In genomic region chr3:186502942-186503712, GRCh38 we compare ENCODE assay signal across 16 cellular contexts. TPM values are rescaled to one million over a fixed set of nuclear protein-coding genes. Genes with fewer than 3 reads are reported as not detected.
DNase-seq lines count a peak whose midpoint lies in the region; ATAC-seq and TF ChIP-seq lines count a peak whose summit lies in the region.
"Had no signal": no experiment of that assay in that cellular context is flagged by ENCODE, and none has a peak within 500 bp of the region (broad histone marks: within the 10 kb centered on the region; RNA-seq: fewer than 3 reads in every experiment).

No MANE protein-coding gene starts in this region.

- H4K91ac ChIP-seq in IMR-90 (ENCODE audit: insufficient read depth, low read depth, low read length), result no peak overlapping the region

- H3K36me3 ChIP-seq in IMR-90 (ENCODE audit: control insufficient read depth, insufficient read depth, low read length), result no peaks in the 10 kb centered on the region
- H3K36me3 ChIP-seq: suprapubic skin had no signal

- DNase-seq in activated T-cell treated with anti-CD3 and anti-CD28 coated beads, Interleukin-2, amount 50 U/mL, for 24 hours, result no peak
- no peak for DNase-seq in activated T-cell treated with anti-CD3 and anti-CD28 coated beads for 4 hours
- DNase-seq in IMR-90, result no peak
- no peak for DNase-seq in activated naive CD8-positive, alpha-beta T cell treated with anti-CD3 and anti-CD28 coated beads, Interleukin-2, amount 50 U/mL, for 24 hours
- DNase-seq in osteocyte (ENCODE audit: extremely low spot score, unreplicated experiment), result peak; percentile 10
- DNase-seq: activated CD4-positive, alpha-beta T cell treated with anti-CD3 and anti-CD28 coated beads, Interleukin-2, amount 50 U/mL, for 1 hour; activated gamma-delta T cell treated with Interleukin-2 at 50 U/mL for 16 hours; body of pancreas; Calu3; GF-D8; NCI-H2081; NCI-H748 treated with DMSO at 0.1 percent for 48 hours had no signal

- TF ChIP-seq RAD21 in IMR-90 (IDR thresholded peaks at IDR 0.05; ENCODE audit: low read length), result no peak

- peak overlapping the region; percentile 13 for H3K4me3 Mint-ChIP-seq in activated T-cell treated with anti-CD3 and anti-CD28 coated beads, Interleukin-2, amount 50 U/mL, for 24 hours
- peak overlapping the region; percentile 7 for H3K4me3 Mint-ChIP-seq in activated naive CD8-positive, alpha-beta T cell treated with anti-CD3 and anti-CD28 coated beads, Interleukin-2, amount 50 U/mL, for 24 hours
- H3K4me3 Mint-ChIP-seq in osteocyte (ENCODE audit: unreplicated experiment), result no peak overlapping the region

- H3K9me1 ChIP-seq in IMR-90 (ENCODE audit: insufficient read depth, low read length), result no peaks in the 10 kb centered on the region

- H3K4me2 ChIP-seq in IMR-90 (ENCODE audit: low read depth, low read length), result peak overlapping the region; percentile 29

- no peaks in the 10 kb centered on the region for H3K79me1 ChIP-seq in IMR-90 (ENCODE audit: low read depth in 1 of 2, low read length in 2 of 2)

- H2BK20ac ChIP-seq in IMR-90 (ENCODE audit: low read depth, low read length), result no peak overlapping the region

- H4K20me1 ChIP-seq in IMR-90 (ENCODE audit: insufficient read depth, low read length), result no peaks in the 10 kb centered on the region

- in situ Hi-C loops in IMR-90 (cut with MboI; ENCODE audit: low sequenced_read_pairs), result no loop called here

- H3K4me1 Mint-ChIP-seq in activated T-cell treated with anti-CD3 and anti-CD28 coated beads, Interleukin-2, amount 50 U/mL, for 24 hours (ENCODE audit: low read depth), result peaks cover 33% of the 10 kb centered on the region
- H3K4me1 Mint-ChIP-seq in activated naive CD8-positive, alpha-beta T cell treated with anti-CD3 and anti-CD28 coated beads, Interleukin-2, amount 50 U/mL, for 24 hours, result peaks cover 27% of the 10 kb centered on the region
- H3K4me1 Mint-ChIP-seq in osteocyte (ENCODE audit: unreplicated experiment), result no peaks in the 10 kb centered on the region

- H4K5ac ChIP-seq in IMR-90 (ENCODE audit: low read depth, low read length), result no peak overlapping the region

- no peaks in the 10 kb centered on the region for H3K27me3 Mint-ChIP-seq in activated T-cell treated with anti-CD3 and anti-CD28 coated beads, Interleukin-2, amount 50 U/mL, for 24 hours
- peaks cover 4% of the 10 kb centered on the region for H3K27me3 Mint-ChIP-seq in activated naive CD8-positive, alpha-beta T cell treated with anti-CD3 and anti-CD28 coated beads, Interleukin-2, amount 50 U/mL, for 24 hours
- H3K27me3 Mint-ChIP-seq in osteocyte (ENCODE audit: unreplicated experiment), result peaks cover 47% of the 10 kb centered on the region

- CTCF ChIA-PET in IMR-90 (lab: Yijun Ruan, JAX), result no interaction called here

- no peak for ATAC-seq in IMR-90 (ENCODE audit: low read depth)
- ATAC-seq in activated naive CD8-positive, alpha-beta T cell treated with anti-CD3 and anti-CD28 coated beads, Interleukin-2, amount 50 U/mL, for 24 hours, result no peak
- ATAC-seq in GM21390 (IDR thresholded peaks at IDR 0.05; ENCODE audit: unreplicated experiment), result no peak
- ATAC-seq in GM19351 (IDR thresholded peaks at IDR 0.05; ENCODE audit: unreplicated experiment), result no peak
- ATAC-seq in GM21423 (IDR thresholded peaks at IDR 0.05; ENCODE audit: unreplicated experiment), result no peak
- ATAC-seq: body of pancreas had no signal

- no peak overlapping the region for H3K23ac ChIP-seq in IMR-90 (ENCODE audit: low read depth, low read length)

- TF ChIP-seq CTCF in IMR-90 (conservative IDR thresholded peaks at IDR 0.05; ENCODE audit: low read depth, low read length), result no peak
- TF ChIP-seq CTCF in osteocyte (IDR thresholded peaks at IDR 0.05), result no peak

- H3K27me3 ChIP-seq in IMR-90 (ENCODE audit: control insufficient read depth, insufficient read depth, low read length), result peaks cover 30% of the 10 kb centered on the region
- H3K27me3 ChIP-seq: body of pancreas had no signal

- no peak overlapping the region for H2AFZ ChIP-seq in IMR-90 (replicated peaks; ENCODE audit: low read length, poor library complexity)

- no peak overlapping the region for H2BK5ac ChIP-seq in IMR-90 (ENCODE audit: low read depth, low read length, poor library complexity, severe bottlenecking)

- H3K4ac ChIP-seq in IMR-90 (ENCODE audit: low read depth, low read length), result no peak overlapping the region

- no peak overlapping the region for H2AK5ac ChIP-seq in IMR-90 (ENCODE audit: low read depth, low read length)

- H3K9me3 Mint-ChIP-seq in activated T-cell treated with anti-CD3 and anti-CD28 coated beads, Interleukin-2, amount 50 U/mL, for 24 hours, result peaks cover 7% of the 10 kb centered on the region
- peaks cover 5% of the 10 kb centered on the region for H3K9me3 Mint-ChIP-seq in activated naive CD8-positive, alpha-beta T cell treated with anti-CD3 and anti-CD28 coated beads, Interleukin-2, amount 50 U/mL, for 24 hours
- peaks cover 22% of the 10 kb centered on the region for H3K9me3 Mint-ChIP-seq in osteocyte (ENCODE audit: unreplicated experiment)

- H3K4me3 ChIP-seq in IMR-90 (ENCODE audit: insufficient read depth, low read depth, low read length), result no peak overlapping the region
- H3K4me3 ChIP-seq: body of pancreas, suprapubic skin had no signal

- no peak overlapping the region for H3K27ac Mint-ChIP-seq in activated T-cell treated with anti-CD3 and anti-CD28 coated beads, Interleukin-2, amount 50 U/mL, for 24 hours
- no peak overlapping the region for H3K27ac Mint-ChIP-seq in activated naive CD8-positive, alpha-beta T cell treated with anti-CD3 and anti-CD28 coated beads, Interleukin-2, amount 50 U/mL, for 24 hours
- no peak overlapping the region for H3K27ac Mint-ChIP-seq in osteocyte (ENCODE audit: unreplicated experiment)

- no peak overlapping the region for H2BK120ac ChIP-seq in IMR-90 (ENCODE audit: low read depth, low read length)

- no peak overlapping the region for H3K14ac ChIP-seq in IMR-90 (replicated peaks; ENCODE audit: low read depth, low read length)

- WGBS in IMR-90 (ENCODE audit: extremely low coverage in 2 of 2, insufficient read length in 1 of 2), 2 experiments, result no CpG with 5 or more reads among the region's 6 CpGs

- H3K9ac ChIP-seq in IMR-90 (ENCODE audit: low read depth, low read length), result no peak overlapping the region

- H3K9me3 ChIP-seq in IMR-90 (ENCODE audit: control insufficient read depth, insufficient read depth, low read length), result no peaks in the 10 kb centered on the region
- H3K9me3 ChIP-seq: body of pancreas, suprapubic skin had no signal

- no peak overlapping the region for H2AK9ac ChIP-seq in IMR-90 (replicated peaks; ENCODE audit: low read depth, low read length, poor library complexity)

- no peak overlapping the region for H4K8ac ChIP-seq in IMR-90 (ENCODE audit: low read depth in 2 of 2, low read length in 2 of 2)

- no peak overlapping the region for H3K18ac ChIP-seq in IMR-90 (ENCODE audit: low read depth, low read length)

- H3K36me3 Mint-ChIP-seq in activated T-cell treated with anti-CD3 and anti-CD28 coated beads, Interleukin-2, amount 50 U/mL, for 24 hours (ENCODE audit: low read depth), result no peaks in the 10 kb centered on the region
- no peaks in the 10 kb centered on the region for H3K36me3 Mint-ChIP-seq in activated naive CD8-positive, alpha-beta T cell treated with anti-CD3 and anti-CD28 coated beads, Interleukin-2, amount 50 U/mL, for 24 hours (ENCODE audit: low read depth)
- no peaks in the 10 kb centered on the region for H3K36me3 Mint-ChIP-seq in osteocyte (ENCODE audit: unreplicated experiment)

- POLR2A ChIA-PET in IMR-90 (lab: Charles Lee; ENCODE audit: unreplicated experiment), result no interaction called here

- dilution Hi-C loops in IMR-90 (cut with HindIII; ENCODE audit: low sequenced_read_pairs, unreplicated experiment), result no loop called here

- no peak overlapping the region for H2BK15ac ChIP-seq in IMR-90 (ENCODE audit: low read depth, low read length)

- intact Hi-C loops in IMR-90 (cut with micrococcal nuclease), result no loop called here

- H3K56ac ChIP-seq in IMR-90 (ENCODE audit: extremely low read depth, insufficient read depth, low read length), result no peak overlapping the region

- no peaks in the 10 kb centered on the region for H3K4me1 ChIP-seq in IMR-90 (ENCODE audit: control insufficient read depth, insufficient read depth, low read length)
- H3K4me1 ChIP-seq: body of pancreas, suprapubic skin had no signal

- no peak for TF ChIP-seq POLR2A in IMR-90 (IDR thresholded peaks at IDR 0.05; ENCODE audit: low read depth, low read length)

- H3K27ac ChIP-seq in IMR-90 (ENCODE audit: insufficient read depth, low read length), result no peak overlapping the region
- H3K27ac ChIP-seq: body of pancreas, suprapubic skin had no signal

- BruUV-seq in IMR-90 (replicated peaks; lab: Mats Ljungman, UMichigan), result no TSS peak

TF ChIP-seq in IMR-90, 13 proteins besides CTCF, POLR2A, EP300 and RAD21 (continues in another document):
- TF ChIP-seq RFX5 (IDR thresholded peaks at IDR 0.05; ENCODE audit: low read depth, low read length) (no peak), CHD1 (IDR thresholded peaks at IDR 0.05; ENCODE audit: low read depth, low read length) (no peak), CEBPB (IDR thresholded peaks at IDR 0.05; ENCODE audit: low read depth, low read length) (no peak), NFE2L2 (IDR thresholded peaks at IDR 0.05; ENCODE audit: low read depth, low read length) (no peak), MAFK (IDR thresholded peaks at IDR 0.05; ENCODE audit: low read depth, low read length) (no peak), SMC3 (IDR thresholded peaks at IDR 0.05; ENCODE audit: low read depth, low read length) (no peak), MXI1 (IDR thresholded peaks at IDR 0.05; ENCODE audit: borderline replicate concordance, low read depth, low read length) (no peak), BHLHE40 (IDR thresholded peaks at IDR 0.05; ENCODE audit: low read depth, low read length) (no peak), FOS (IDR thresholded peaks at IDR 0.05; ENCODE audit: low read depth, low read length) (no peak), MAZ (IDR thresholded peaks at IDR 0.05; ENCODE audit: borderline replicate concordance, low read depth, low read length) (no peak), RCOR1 (IDR thresholded peaks at IDR 0.05; ENCODE audit: insufficient replicate concordance, low read length) (no peak)
- TF ChIP-seq, protein P1, sequence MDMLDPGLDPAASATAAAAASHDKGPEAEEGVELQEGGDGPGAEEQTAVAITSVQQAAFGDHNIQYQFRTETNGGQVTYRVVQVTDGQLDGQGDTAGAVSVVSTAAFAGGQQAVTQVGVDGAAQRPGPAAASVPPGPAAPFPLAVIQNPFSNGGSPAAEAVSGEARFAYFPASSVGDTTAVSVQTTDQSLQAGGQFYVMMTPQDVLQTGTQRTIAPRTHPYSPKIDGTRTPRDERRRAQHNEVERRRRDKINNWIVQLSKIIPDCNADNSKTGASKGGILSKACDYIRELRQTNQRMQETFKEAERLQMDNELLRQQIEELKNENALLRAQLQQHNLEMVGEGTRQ (IDR thresholded peaks at IDR 0.05; ENCODE audit: low read depth, low read length), result no peak

RNA-seq across cellular contexts. Expression of gene CRYGS, which starts 41.1 kb away (rescaled TPM):
- 0.36 and 0.56 TPM in 2 replicates for total RNA-seq in IMR-90 (2012; rRNA removed)
- polyA plus RNA-seq in IMR-90 (2012; rRNA removed), result 2.1 TPM in 2 replicates
- 0.23 and 0.35 TPM in 2 replicates for polyA plus RNA-seq in IMR-90 (2012; cell fraction: cytosol; rRNA removed)
- 10.3 and 23.1 TPM in 2 replicates for polyA plus RNA-seq in IMR-90 (2012; cell fraction: nucleus; rRNA removed; ENCODE audit: low replicate concordance)
- 3.9 and 4.9 TPM in 2 replicates for total RNA-seq in osteocyte
